Comparison of ENCODE assay signal across 8 cellular contexts in the genomic region with DNA sequence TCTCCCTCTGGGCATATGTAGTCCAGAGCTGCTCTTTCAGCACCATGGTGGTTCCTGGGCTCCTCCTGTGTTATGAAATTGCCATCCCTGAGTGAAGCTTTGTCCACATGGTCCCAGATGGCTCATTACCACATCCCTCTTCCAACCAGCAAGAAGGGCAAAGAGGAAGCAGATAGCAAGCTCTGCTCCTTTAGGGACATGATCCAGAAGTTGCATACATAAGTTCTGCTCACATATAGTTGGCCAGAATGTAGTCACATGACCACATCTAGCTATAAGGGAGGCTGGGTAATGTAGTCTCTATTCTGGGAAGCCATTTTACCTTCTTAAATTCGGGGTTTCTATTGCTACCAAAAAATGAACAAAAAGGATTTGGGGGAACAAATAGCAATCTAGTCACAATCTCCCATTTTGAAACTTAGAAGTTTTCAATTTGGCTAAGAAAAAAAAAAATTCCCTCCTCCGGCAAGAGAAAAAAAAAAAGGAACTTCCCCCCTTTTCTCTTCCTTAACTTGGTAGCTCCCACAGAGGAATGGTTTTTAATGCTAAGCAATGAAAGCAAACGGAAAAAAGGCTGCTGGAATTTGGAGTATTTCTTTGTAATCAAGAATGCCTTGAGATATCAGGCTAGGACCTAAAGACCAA.
DNase-seq lines count a peak whose midpoint lies in the region; ATAC-seq and TF ChIP-seq lines count a peak whose summit lies in the region.

No MANE protein-coding gene starts in this region.

- H3K9me3 ChIP-seq in OCI-LY7 (ENCODE audit: low read length) (no peaks in the 10 kb centered on the region), transverse colon (no peaks in the 10 kb centered on the region)

- no peaks in the 10 kb centered on the region for H4K20me1 ChIP-seq in OCI-LY7 (ENCODE audit: insufficient read depth, low read length)

- H3K4me1 Mint-ChIP-seq in nephron progenitor cell, result peaks cover 17% of the 10 kb centered on the region

- no peak for TF ChIP-seq CTCF in OCI-LY7 (conservative IDR thresholded peaks at IDR 0.05; ENCODE audit: low read length)
- no peak for TF ChIP-seq CTCF in nephron progenitor cell (IDR thresholded peaks at IDR 0.05)
- no peak for TF ChIP-seq CTCF in transverse colon (IDR thresholded peaks at IDR 0.05)

- peak overlapping the region; percentile 70 for H3K4me3 Mint-ChIP-seq in nephron progenitor cell

- in situ Hi-C loops in transverse colon (cut with MboI; ENCODE audit: low pct_ligation_motif_present in 1 of 4, low pct_unique_long_range_greater_than_20kb in 1 of 4, low sequenced_read_pairs in 3 of 4), result no loop called here

- H3K36me3 ChIP-seq in H7 (replicated peaks; ENCODE audit: control insufficient read depth, insufficient read depth, low read length) (no peaks in the 10 kb centered on the region), OCI-LY7 (ENCODE audit: insufficient read depth, low read length) (no peaks in the 10 kb centered on the region), transverse colon (no peaks in the 10 kb centered on the region)

- no peaks in the 10 kb centered on the region for H3K27me3 Mint-ChIP-seq in nephron progenitor cell (ENCODE audit: low read depth, poor library complexity)

- no peaks in the 10 kb centered on the region for H3K36me3 Mint-ChIP-seq in nephron progenitor cell (ENCODE audit: low read depth)

- peak overlapping the region; percentile 100 for H2AFZ ChIP-seq in OCI-LY7 (ENCODE audit: low read length)

- peak overlapping the region; percentile 57 for H3K4me2 ChIP-seq in OCI-LY7 (ENCODE audit: low read length)

- TF ChIP-seq EP300 in transverse colon (IDR thresholded peaks at IDR 0.05; ENCODE audit: low read depth), result no peak

- no peak for ATAC-seq in HG03097 (IDR thresholded peaks at IDR 0.05; ENCODE audit: low FRiP score, unreplicated experiment)

- H3K79me2 ChIP-seq in OCI-LY7 (ENCODE audit: insufficient read depth, low read depth, low read length), result no peaks in the 10 kb centered on the region

- no peak overlapping the region for H3K4me3 ChIP-seq in H7 (ENCODE audit: insufficient read depth, low read depth, low read length)
- peak overlapping the region; percentile 45 for H3K4me3 ChIP-seq in OCI-LY7 (ENCODE audit: low read depth, low read length, poor library complexity, severe bottlenecking)
- no peak overlapping the region for H3K4me3 ChIP-seq in transverse colon

- intact Hi-C loops in OCI-LY7 (cut with micrococcal nuclease; ENCODE audit: unreplicated experiment) (no loop called here), transverse colon (cut with DNase I; ENCODE audit: low total_unique reads) (no loop called here)

- CTCF ChIA-PET in OCI-LY7 (lab: Charles Lee; ENCODE audit: unreplicated experiment), result no interaction called here

- H3K27ac ChIP-seq in OCI-LY7 (ENCODE audit: low read depth, low read length, poor library complexity, severe bottlenecking) (no peak overlapping the region), epithelial cell of prostate (no peak overlapping the region), transverse colon (no peak overlapping the region)

- POLR2A ChIA-PET in OCI-LY7 (lab: Charles Lee), result interaction anchor here (0.7 to 1.1 kb wide), 2 partner anchors 16 to 24 kb away, joined by 3 read pairs; no protein-coding TSS in a partner anchor

- H3K27me3 ChIP-seq in H7 (ENCODE audit: control insufficient read depth, insufficient read depth, low read length), result no peaks in the 10 kb centered on the region
- no peaks in the 10 kb centered on the region for H3K27me3 ChIP-seq in transverse colon

- H3K9me3 Mint-ChIP-seq in nephron progenitor cell, result peaks cover 60% of the 10 kb centered on the region

- peak; percentile 26 for DNase-seq in AG08396 (ENCODE audit: low spot score)
- DNase-seq in H7, result peak; percentile 43
- DNase-seq in OCI-LY7 (ENCODE audit: low spot score), result peak; percentile 76
- DNase-seq in epithelial cell of prostate (ENCODE audit: low read depth, low spot score), result peak; percentile 2
- DNase-seq in nephron progenitor cell, result no peak
- no peak for DNase-seq in activated CD4-positive, CD25-positive, alpha-beta regulatory T cell (lab: John Stamatoyannopoulos, UW)
- no peak for DNase-seq in transverse colon

- no peak for TF ChIP-seq POLR2A in transverse colon (IDR thresholded peaks at IDR 0.05)

- H3K4me1 ChIP-seq in OCI-LY7 (ENCODE audit: insufficient read depth, low read length, poor library complexity, severe bottlenecking) (peaks cover 7% of the 10 kb centered on the region), transverse colon (no peaks in the 10 kb centered on the region)

- BruUV-seq in OCI-LY7 (replicated peaks; lab: Mats Ljungman, UMichigan), result no TSS peak

- peak overlapping the region; percentile 45 for H3K27ac Mint-ChIP-seq in nephron progenitor cell

- H3K9me2 ChIP-seq in OCI-LY7 (ENCODE audit: insufficient read depth, low read length), result no peaks in the 10 kb centered on the region

- WGBS in transverse colon (ENCODE audit: low coverage in 1 of 2), 2 donors, result 0 to 20% methylated on average over 1 to 3 of the region's 3 CpGs

Comparison
In these comparisons a context has a peak if more than half of its experiments do, and no peak if none do; other contexts are left out.
1. DNase-seq: peak in AG08396 (single experiment), H7 (single experiment), OCI-LY7 (single experiment) and epithelial cell of prostate (single experiment); none in nephron progenitor cell (single experiment), activated CD4-positive, CD25-positive, alpha-beta regulatory T cell (0 of 4) and transverse colon (single experiment).